2 cellular contexts compared by ENCODE assay signal in the genomic region with DNA sequence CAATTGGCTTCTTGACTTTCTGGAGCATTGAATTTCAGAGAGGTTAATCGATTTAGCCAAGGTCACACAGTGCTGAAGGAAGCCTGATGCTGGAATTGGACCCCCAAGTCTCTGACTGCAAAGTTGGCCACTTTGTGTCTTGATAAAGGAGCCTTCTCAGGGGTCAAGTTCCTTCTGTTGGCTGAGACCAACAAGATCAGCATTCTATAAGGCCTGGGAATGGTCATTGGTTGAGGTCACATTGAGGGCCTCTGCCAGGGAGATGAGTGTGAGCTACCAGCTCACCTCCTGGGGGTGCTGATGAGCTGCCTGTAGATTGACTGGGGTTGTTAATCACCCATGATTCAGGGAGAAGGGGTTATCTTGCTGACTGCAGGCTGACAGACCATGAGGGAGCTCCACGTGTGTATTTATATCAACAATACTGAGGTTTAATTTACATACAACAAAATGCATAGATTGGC.
TF ChIP-seq lines count a peak whose summit lies in the region.

No MANE protein-coding gene starts in this region.

TF ChIP-seq in GM23338, 12 proteins besides CTCF, POLR2A, EP300 and RAD21 (continued from another document and continues in another):
- TF ChIP-seq, protein P1, sequence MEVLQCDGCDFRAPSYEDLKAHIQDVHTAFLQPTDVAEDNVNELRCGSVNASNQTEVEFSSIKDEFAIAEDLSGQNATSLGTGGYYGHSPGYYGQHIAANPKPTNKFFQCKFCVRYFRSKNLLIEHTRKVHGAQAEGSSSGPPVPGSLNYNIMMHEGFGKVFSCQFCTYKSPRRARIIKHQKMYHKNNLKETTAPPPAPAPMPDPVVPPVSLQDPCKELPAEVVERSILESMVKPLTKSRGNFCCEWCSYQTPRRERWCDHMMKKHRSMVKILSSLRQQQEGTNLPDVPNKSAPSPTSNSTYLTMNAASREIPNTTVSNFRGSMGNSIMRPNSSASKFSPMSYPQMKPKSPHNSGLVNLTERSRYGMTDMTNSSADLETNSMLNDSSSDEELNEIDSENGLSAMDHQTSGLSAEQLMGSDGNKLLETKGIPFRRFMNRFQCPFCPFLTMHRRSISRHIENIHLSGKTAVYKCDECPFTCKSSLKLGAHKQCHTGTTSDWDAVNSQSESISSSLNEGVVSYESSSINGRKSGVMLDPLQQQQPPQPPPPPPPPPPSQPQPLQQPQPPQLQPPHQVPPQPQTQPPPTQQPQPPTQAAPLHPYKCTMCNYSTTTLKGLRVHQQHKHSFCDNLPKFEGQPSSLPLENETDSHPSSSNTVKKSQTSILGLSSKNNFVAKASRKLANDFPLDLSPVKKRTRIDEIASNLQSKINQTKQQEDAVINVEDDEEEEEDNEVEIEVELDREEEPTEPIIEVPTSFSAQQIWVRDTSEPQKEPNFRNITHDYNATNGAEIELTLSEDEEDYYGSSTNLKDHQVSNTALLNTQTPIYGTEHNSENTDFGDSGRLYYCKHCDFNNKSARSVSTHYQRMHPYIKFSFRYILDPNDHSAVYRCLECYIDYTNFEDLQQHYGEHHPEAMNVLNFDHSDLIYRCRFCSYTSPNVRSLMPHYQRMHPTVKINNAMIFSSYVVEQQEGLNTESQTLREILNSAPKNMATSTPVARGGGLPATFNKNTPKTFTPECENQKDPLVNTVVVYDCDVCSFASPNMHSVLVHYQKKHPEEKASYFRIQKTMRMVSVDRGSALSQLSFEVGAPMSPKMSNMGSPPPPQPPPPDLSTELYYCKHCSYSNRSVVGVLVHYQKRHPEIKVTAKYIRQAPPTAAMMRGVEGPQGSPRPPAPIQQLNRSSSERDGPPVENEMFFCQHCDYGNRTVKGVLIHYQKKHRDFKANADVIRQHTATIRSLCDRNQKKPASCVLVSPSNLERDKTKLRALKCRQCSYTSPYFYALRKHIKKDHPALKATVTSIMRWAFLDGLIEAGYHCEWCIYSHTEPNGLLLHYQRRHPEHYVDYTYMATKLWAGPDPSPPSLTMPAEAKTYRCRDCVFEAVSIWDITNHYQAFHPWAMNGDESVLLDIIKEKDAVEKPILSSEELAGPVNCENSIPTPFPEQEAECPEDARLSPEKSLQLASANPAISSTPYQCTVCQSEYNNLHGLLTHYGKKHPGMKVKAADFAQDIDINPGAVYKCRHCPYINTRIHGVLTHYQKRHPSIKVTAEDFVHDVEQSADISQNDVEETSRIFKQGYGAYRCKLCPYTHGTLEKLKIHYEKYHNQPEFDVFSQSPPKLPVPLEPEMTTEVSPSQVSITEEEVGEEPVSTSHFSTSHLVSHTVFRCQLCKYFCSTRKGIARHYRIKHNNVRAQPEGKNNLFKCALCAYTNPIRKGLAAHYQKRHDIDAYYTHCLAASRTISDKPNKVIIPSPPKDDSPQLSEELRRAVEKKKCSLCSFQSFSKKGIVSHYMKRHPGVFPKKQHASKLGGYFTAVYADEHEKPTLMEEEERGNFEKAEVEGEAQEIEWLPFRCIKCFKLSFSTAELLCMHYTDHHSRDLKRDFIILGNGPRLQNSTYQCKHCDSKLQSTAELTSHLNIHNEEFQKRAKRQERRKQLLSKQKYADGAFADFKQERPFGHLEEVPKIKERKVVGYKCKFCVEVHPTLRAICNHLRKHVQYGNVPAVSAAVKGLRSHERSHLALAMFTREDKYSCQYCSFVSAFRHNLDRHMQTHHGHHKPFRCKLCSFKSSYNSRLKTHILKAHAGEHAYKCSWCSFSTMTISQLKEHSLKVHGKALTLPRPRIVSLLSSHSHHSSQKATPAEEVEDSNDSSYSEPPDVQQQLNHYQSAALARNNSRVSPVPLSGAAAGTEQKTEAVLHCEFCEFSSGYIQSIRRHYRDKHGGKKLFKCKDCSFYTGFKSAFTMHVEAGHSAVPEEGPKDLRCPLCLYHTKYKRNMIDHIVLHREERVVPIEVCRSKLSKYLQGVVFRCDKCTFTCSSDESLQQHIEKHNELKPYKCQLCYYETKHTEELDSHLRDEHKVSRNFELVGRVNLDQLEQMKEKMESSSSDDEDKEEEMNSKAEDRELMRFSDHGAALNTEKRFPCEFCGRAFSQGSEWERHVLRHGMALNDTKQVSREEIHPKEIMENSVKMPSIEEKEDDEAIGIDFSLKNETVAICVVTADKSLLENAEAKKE (CRISPR knock-in tag; IDR thresholded peaks at IDR 0.05) = no peak
- TF ChIP-seq JUNB (IDR thresholded peaks at IDR 0.05; ENCODE audit: unreplicated experiment) (no peak), ZNF331 (CRISPR knock-in tag; IDR thresholded peaks at IDR 0.05; ENCODE audit: low read depth) (no peak), EZH2phosphoT487 (IDR thresholded peaks at IDR 0.05; ENCODE audit: unreplicated experiment) (no peak), ZNF114 (CRISPR knock-in tag; IDR thresholded peaks at IDR 0.05) (no peak), NANOG (IDR thresholded peaks at IDR 0.05; ENCODE audit: borderline replicate concordance) (no peak), POLR2AphosphoS5 (IDR thresholded peaks at IDR 0.05; ENCODE audit: low read depth) (no peak), CREB1 (CRISPR knock-in tag; IDR thresholded peaks at IDR 0.05; ENCODE audit: low read depth) (no peak)
- TF ChIP-seq, protein P2, sequence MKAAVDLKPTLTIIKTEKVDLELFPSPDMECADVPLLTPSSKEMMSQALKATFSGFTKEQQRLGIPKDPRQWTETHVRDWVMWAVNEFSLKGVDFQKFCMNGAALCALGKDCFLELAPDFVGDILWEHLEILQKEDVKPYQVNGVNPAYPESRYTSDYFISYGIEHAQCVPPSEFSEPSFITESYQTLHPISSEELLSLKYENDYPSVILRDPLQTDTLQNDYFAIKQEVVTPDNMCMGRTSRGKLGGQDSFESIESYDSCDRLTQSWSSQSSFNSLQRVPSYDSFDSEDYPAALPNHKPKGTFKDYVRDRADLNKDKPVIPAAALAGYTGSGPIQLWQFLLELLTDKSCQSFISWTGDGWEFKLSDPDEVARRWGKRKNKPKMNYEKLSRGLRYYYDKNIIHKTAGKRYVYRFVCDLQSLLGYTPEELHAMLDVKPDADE (IDR thresholded peaks at IDR 0.05) = no peak
- TF ChIP-seq, protein P3, sequence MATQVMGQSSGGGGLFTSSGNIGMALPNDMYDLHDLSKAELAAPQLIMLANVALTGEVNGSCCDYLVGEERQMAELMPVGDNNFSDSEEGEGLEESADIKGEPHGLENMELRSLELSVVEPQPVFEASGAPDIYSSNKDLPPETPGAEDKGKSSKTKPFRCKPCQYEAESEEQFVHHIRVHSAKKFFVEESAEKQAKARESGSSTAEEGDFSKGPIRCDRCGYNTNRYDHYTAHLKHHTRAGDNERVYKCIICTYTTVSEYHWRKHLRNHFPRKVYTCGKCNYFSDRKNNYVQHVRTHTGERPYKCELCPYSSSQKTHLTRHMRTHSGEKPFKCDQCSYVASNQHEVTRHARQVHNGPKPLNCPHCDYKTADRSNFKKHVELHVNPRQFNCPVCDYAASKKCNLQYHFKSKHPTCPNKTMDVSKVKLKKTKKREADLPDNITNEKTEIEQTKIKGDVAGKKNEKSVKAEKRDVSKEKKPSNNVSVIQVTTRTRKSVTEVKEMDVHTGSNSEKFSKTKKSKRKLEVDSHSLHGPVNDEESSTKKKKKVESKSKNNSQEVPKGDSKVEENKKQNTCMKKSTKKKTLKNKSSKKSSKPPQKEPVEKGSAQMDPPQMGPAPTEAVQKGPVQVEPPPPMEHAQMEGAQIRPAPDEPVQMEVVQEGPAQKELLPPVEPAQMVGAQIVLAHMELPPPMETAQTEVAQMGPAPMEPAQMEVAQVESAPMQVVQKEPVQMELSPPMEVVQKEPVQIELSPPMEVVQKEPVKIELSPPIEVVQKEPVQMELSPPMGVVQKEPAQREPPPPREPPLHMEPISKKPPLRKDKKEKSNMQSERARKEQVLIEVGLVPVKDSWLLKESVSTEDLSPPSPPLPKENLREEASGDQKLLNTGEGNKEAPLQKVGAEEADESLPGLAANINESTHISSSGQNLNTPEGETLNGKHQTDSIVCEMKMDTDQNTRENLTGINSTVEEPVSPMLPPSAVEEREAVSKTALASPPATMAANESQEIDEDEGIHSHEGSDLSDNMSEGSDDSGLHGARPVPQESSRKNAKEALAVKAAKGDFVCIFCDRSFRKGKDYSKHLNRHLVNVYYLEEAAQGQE (IDR thresholded peaks at IDR 0.05; ENCODE audit: unreplicated experiment) = no peak

TF ChIP-seq in SK-N-SH, 30 proteins besides CTCF, POLR2A, EP300 and RAD21 (continued from another document):
- no peak for TF ChIP-seq NFIC (IDR thresholded peaks at IDR 0.05; ENCODE audit: borderline replicate concordance)
- no peak for TF ChIP-seq ELF1 (IDR thresholded peaks at IDR 0.05)
- TF ChIP-seq FOXJ3 (CRISPR knock-in tag; IDR thresholded peaks at IDR 0.05) = no peak
- TF ChIP-seq SMC3 (IDR thresholded peaks at IDR 0.05; ENCODE audit: low read depth, low read length) = no peak
- TF ChIP-seq FOXM1 (IDR thresholded peaks at IDR 0.05; ENCODE audit: low read depth) = no peak
- no peak for TF ChIP-seq MEF2A (IDR thresholded peaks at IDR 0.05; ENCODE audit: borderline replicate concordance, low read depth)
- no peak for TF ChIP-seq NRF1 (IDR thresholded peaks at IDR 0.05; ENCODE audit: low read depth, low read length)
- TF ChIP-seq GATA2 (CRISPR knock-in tag; IDR thresholded peaks at IDR 0.05) = no peak
